ENCODE assay signal across 18 cellular contexts in genomic region chr10:43959364-43959763, GRCh38.
"Had no signal": no experiment of that assay in that cellular context is flagged by ENCODE, and none has a peak within 500 bp of the region (broad histone marks: within the 10 kb centered on the region; RNA-seq: fewer than 3 reads in every experiment).

No MANE protein-coding gene starts in this region.

- H3K36me3 ChIP-seq: ascending aorta, brain microvascular endothelial cell, right lobe of liver had no signal

- DNase-seq: activated CD4-positive, alpha-beta memory T cell treated with anti-CD3 and anti-CD28 coated beads for 36 hours; activated CD4-positive, alpha-beta T cell treated with anti-CD3 and anti-CD28 coated beads for 48 hours; brain microvascular endothelial cell; central memory CD4-positive, alpha-beta T cell; kidney glomerular epithelial cell; left ventricle myocardium superior; nucleus accumbens; right lobe of liver; stimulated activated CD4-positive, alpha-beta T cell treated with anti-CD3 and anti-CD28 coated beads, Interleukin-2, amount 100 ng/mL, for 48 hours; stimulated activated CD8-positive, alpha-beta memory T cell treated with anti-CD3 and anti-CD28 coated beads, Interleukin-4, amount 100 ng/mL, for 48 hours; stimulated activated naive B cell treated with anti-CD40 and anti-IgM and Interleukin-4, amounts not matched to agents 10 μg/mL and 1 μg/mL and 100 μg/mL, for 72 hours; trophoblast cell had no signal

- H3K27ac ChIP-seq: brain microvascular endothelial cell, dorsolateral prefrontal cortex, epithelial cell of prostate, right lobe of liver, skin epidermis had no signal

- H3K27me3 ChIP-seq: ascending aorta, brain microvascular endothelial cell, right lobe of liver had no signal

- H3K9me3 ChIP-seq: ascending aorta, right lobe of liver had no signal

- ATAC-seq: activated naive CD4-positive, alpha-beta T cell treated with anti-CD3 and anti-CD28 coated beads, Interleukin-2, amount 50 U/mL, for 72 hours; left ventricle myocardium superior; right lobe of liver; SK-N-SH treated with all-trans-retinoic acid at 6 μM for 48 hours; stimulated activated naive B cell treated with anti-CD40 and anti-IgM and Interleukin-4, amounts not matched to agents 10 μg/mL and 1 μg/mL and 100 μg/mL, for 72 hours had no signal

- H3K4me3 ChIP-seq: ascending aorta, dorsolateral prefrontal cortex, right lobe of liver, skin epidermis had no signal

- H3K4me1 ChIP-seq: right lobe of liver had no signal
